29 cellular contexts compared by ENCODE assay signal in the genomic region with DNA sequence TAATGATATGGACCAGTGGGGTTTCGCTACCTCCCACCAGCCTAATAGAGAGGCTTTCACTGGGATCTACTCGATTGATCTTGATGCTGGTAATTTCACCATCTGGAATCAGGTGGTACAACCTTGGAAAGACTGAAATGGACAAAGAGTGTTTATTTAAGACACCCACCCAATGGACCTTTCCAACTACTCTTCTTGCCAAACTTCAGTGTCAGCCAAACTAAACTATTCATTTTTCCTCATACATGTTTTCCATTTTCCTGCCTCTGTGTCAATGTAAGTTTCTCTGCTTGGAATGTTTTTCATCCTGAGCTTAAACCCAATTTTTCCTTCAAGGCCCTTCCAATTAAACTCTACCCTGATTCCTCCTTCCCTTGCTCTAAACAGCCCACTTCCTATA.
"Had no signal": no experiment of that assay in that cellular context is flagged by ENCODE, and none has a peak within 500 bp of the region (broad histone marks: within the 10 kb centered on the region; RNA-seq: fewer than 3 reads in every experiment).

No MANE protein-coding gene starts in this region.

- H3K9me3 Mint-ChIP-seq: activated CD4-positive, alpha-beta T cell treated with anti-CD3 and anti-CD28 coated beads, Interleukin-2, amount 10 ng/mL, durations not matched to agents 24 days and 14 days; activated CD8-positive, alpha-beta T cell treated with anti-CD3 and anti-CD28 coated beads for 36 hours; activated naive CD8-positive, alpha-beta T cell treated with anti-CD3 and anti-CD28 coated beads, Interleukin-2, amount 50 U/mL, for 24 hours; activated T-helper 1 cell treated with anti-CD3 and anti-CD28 coated beads, Interleukin-12 subunit alpha, Interleukin-12 subunit beta, Interleukin-2, Interleukin-4 antibody, amounts not matched to agents 30 ng/mL and 10 ng/mL and 1 ng/mL, durations not matched to agents 14 hours and 24 hours and 36 hours; central memory CD8-positive, alpha-beta T cell; neural progenitor cell; stimulated activated naive CD8-positive, alpha-beta T cell treated with anti-CD3 and anti-CD28 coated beads, Interleukin-15, amount 100 ng/mL, for 72 hours had no signal

- H3K27ac Mint-ChIP-seq: activated CD4-positive, alpha-beta T cell treated with anti-CD3 and anti-CD28 coated beads, Interleukin-2, amount 10 ng/mL, durations not matched to agents 24 days and 14 days; activated CD8-positive, alpha-beta memory T cell treated with anti-CD3 and anti-CD28 coated beads, Interleukin-2, amount 10 ng/mL, durations not matched to agents 7 days and 5 days; activated CD8-positive, alpha-beta T cell treated with anti-CD3 and anti-CD28 coated beads for 36 hours; activated naive CD8-positive, alpha-beta T cell treated with anti-CD3 and anti-CD28 coated beads, Interleukin-2, amount 50 U/mL, for 24 hours; activated T-helper 1 cell treated with anti-CD3 and anti-CD28 coated beads, Interleukin-12 subunit alpha, Interleukin-12 subunit beta, Interleukin-2, Interleukin-4 antibody, amounts not matched to agents 30 ng/mL and 10 ng/mL and 1 ng/mL, durations not matched to agents 14 hours and 24 hours and 36 hours; naive thymus-derived CD4-positive, alpha-beta T cell; neural progenitor cell; type B pancreatic cell had no signal

- H3K27me3 ChIP-seq: brain microvascular endothelial cell, colonic mucosa, dorsolateral prefrontal cortex, esophagus muscularis mucosa, gastroesophageal sphincter, neural progenitor cell, right lobe of liver, suprapubic skin had no signal

- H3K4me3 Mint-ChIP-seq: activated CD4-positive, alpha-beta T cell treated with anti-CD3 and anti-CD28 coated beads, Interleukin-2, amount 10 ng/mL, durations not matched to agents 24 days and 14 days; activated CD8-positive, alpha-beta memory T cell treated with anti-CD3 and anti-CD28 coated beads, Interleukin-2, amount 10 ng/mL, durations not matched to agents 7 days and 5 days; activated CD8-positive, alpha-beta T cell treated with anti-CD3 and anti-CD28 coated beads for 36 hours; activated naive CD8-positive, alpha-beta T cell treated with anti-CD3 and anti-CD28 coated beads, Interleukin-2, amount 50 U/mL, for 24 hours; activated T-helper 1 cell treated with anti-CD3 and anti-CD28 coated beads, Interleukin-12 subunit alpha, Interleukin-12 subunit beta, Interleukin-2, Interleukin-4 antibody, amounts not matched to agents 30 ng/mL and 10 ng/mL and 1 ng/mL, durations not matched to agents 14 hours and 24 hours and 36 hours; central memory CD8-positive, alpha-beta T cell; naive thymus-derived CD4-positive, alpha-beta T cell; neural progenitor cell; stimulated activated naive CD8-positive, alpha-beta T cell treated with anti-CD3 and anti-CD28 coated beads, Interleukin-15, amount 100 ng/mL, for 72 hours; type B pancreatic cell had no signal

- H3K4me3 ChIP-seq: colonic mucosa, dorsolateral prefrontal cortex, esophagus muscularis mucosa, gastroesophageal sphincter, lower lobe of right lung, neural progenitor cell, right lobe of liver, skin epidermis, suprapubic skin had no signal

- H3K4me1 ChIP-seq: colonic mucosa, lower lobe of right lung had no signal

- H3K36me3 ChIP-seq: brain microvascular endothelial cell, colonic mucosa, gastroesophageal sphincter, lower lobe of right lung, neural progenitor cell, right lobe of liver had no signal

- DNase-seq: activated CD4-positive, alpha-beta T cell treated with anti-CD3 and anti-CD28 coated beads, Interleukin-2, amount 10 ng/mL, durations not matched to agents 24 days and 14 days; activated CD8-positive, alpha-beta memory T cell treated with anti-CD3 and anti-CD28 coated beads, Interleukin-2, amount 10 ng/mL, durations not matched to agents 7 days and 5 days; activated CD8-positive, alpha-beta T cell treated with anti-CD3 and anti-CD28 coated beads for 36 hours; activated gamma-delta T cell; activated naive CD4-positive, alpha-beta T cell treated with anti-CD3 and anti-CD28 coated beads, Interleukin-2, amount 50 U/mL, for 16 hours; activated naive CD8-positive, alpha-beta T cell treated with anti-CD3 and anti-CD28 coated beads, Interleukin-2, amount 50 U/mL, for 24 hours; aorta; brain microvascular endothelial cell; colonic mucosa; dorsolateral prefrontal cortex; head of caudate nucleus; islet precursor cell; left cardiac atrium; lower lobe of right lung; naive thymus-derived CD4-positive, alpha-beta T cell; right lobe of liver; stimulated activated CD4-positive, alpha-beta T cell treated with anti-CD3 and anti-CD28 coated beads, Interleukin-1b, Interleukin-23, amount 100 ng/mL, for 48 hours; stimulated activated naive CD8-positive, alpha-beta T cell treated with anti-CD3 and anti-CD28 coated beads, Interleukin-15, amount 100 ng/mL, for 72 hours had no signal

- H3K9me3 ChIP-seq: colonic mucosa, esophagus muscularis mucosa, gastroesophageal sphincter, lower lobe of right lung, right lobe of liver, suprapubic skin had no signal

- H3K36me3 Mint-ChIP-seq: activated CD8-positive, alpha-beta memory T cell treated with anti-CD3 and anti-CD28 coated beads, Interleukin-2, amount 10 ng/mL, durations not matched to agents 7 days and 5 days; naive thymus-derived CD4-positive, alpha-beta T cell; neural progenitor cell; type B pancreatic cell had no signal

- ATAC-seq: activated CD4-positive, CD25-positive, alpha-beta regulatory T cell treated with anti-CD3 and anti-CD28 coated beads, Interleukin-2, amount 50 U/mL, for 24 hours; activated CD8-positive, alpha-beta memory T cell treated with anti-CD3 and anti-CD28 coated beads, Interleukin-2, amount 10 ng/mL, durations not matched to agents 7 days and 5 days; activated CD8-positive, alpha-beta T cell treated with anti-CD3 and anti-CD28 coated beads for 36 hours; activated naive CD8-positive, alpha-beta T cell treated with anti-CD3 and anti-CD28 coated beads, Interleukin-2, amount 50 U/mL, for 24 hours; gastroesophageal sphincter; lower lobe of right lung; naive thymus-derived CD4-positive, alpha-beta T cell; right lobe of liver; SK-N-SH treated with all-trans-retinoic acid at 6 μM for 48 hours; stimulated activated naive CD8-positive, alpha-beta T cell treated with anti-CD3 and anti-CD28 coated beads, Interleukin-15, amount 100 ng/mL, for 72 hours had no signal

- H3K4me1 Mint-ChIP-seq: activated CD4-positive, alpha-beta T cell treated with anti-CD3 and anti-CD28 coated beads, Interleukin-2, amount 10 ng/mL, durations not matched to agents 24 days and 14 days; activated CD8-positive, alpha-beta memory T cell treated with anti-CD3 and anti-CD28 coated beads, Interleukin-2, amount 10 ng/mL, durations not matched to agents 7 days and 5 days; activated naive CD8-positive, alpha-beta T cell treated with anti-CD3 and anti-CD28 coated beads, Interleukin-2, amount 50 U/mL, for 24 hours; central memory CD8-positive, alpha-beta T cell; naive thymus-derived CD4-positive, alpha-beta T cell; stimulated activated naive CD8-positive, alpha-beta T cell treated with anti-CD3 and anti-CD28 coated beads, Interleukin-15, amount 100 ng/mL, for 72 hours had no signal

- H3K27me3 Mint-ChIP-seq: activated CD4-positive, alpha-beta T cell treated with anti-CD3 and anti-CD28 coated beads, Interleukin-2, amount 10 ng/mL, durations not matched to agents 24 days and 14 days; activated CD8-positive, alpha-beta memory T cell treated with anti-CD3 and anti-CD28 coated beads, Interleukin-2, amount 10 ng/mL, durations not matched to agents 7 days and 5 days; activated CD8-positive, alpha-beta T cell treated with anti-CD3 and anti-CD28 coated beads for 36 hours; activated naive CD8-positive, alpha-beta T cell treated with anti-CD3 and anti-CD28 coated beads, Interleukin-2, amount 50 U/mL, for 24 hours; central memory CD8-positive, alpha-beta T cell; type B pancreatic cell had no signal

- H3K27ac ChIP-seq: brain microvascular endothelial cell, colonic mucosa, dorsolateral prefrontal cortex, lower lobe of right lung, neural progenitor cell, right lobe of liver, suprapubic skin, VCaP had no signal
